Comparison of ENCODE assay signal across 19 cellular contexts in the genomic region with DNA sequence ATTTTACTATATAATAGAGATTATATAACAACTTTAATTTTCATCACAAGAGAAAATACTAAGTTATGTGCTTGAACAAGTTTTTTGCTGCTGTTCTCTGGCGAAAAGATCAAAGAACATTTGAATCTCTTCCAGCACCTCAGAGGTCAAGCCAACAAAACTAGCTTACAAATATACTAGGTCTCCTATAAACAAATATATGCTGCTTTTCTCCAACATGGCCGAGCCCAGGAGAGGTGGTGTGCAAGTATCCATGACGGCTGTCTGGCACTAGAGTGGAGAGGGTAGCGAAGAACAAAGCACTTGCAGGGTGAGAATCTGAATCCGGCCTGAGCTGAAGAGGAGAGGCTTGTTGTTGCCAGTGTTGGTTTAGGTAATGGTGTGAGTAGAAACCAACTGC. TPM values are rescaled to one million over a fixed set of nuclear protein-coding genes. Genes with fewer than 3 reads are reported as not detected.
"Had no signal": no experiment of that assay in that cellular context is flagged by ENCODE, and none has a peak within 500 bp of the region (broad histone marks: within the 10 kb centered on the region; RNA-seq: fewer than 3 reads in every experiment).

No MANE protein-coding gene starts in this region.

- H3K4me3 ChIP-seq: breast epithelium, gastroesophageal sphincter, heart right ventricle, mucosa of descending colon, transverse colon had no signal

- H3K27ac Mint-ChIP-seq: dendritic cell treated with granulocyte-macrophage colony-stimulating factor and Interleukin-4, amounts not matched to agents 40 ng/mL and 50 ng/mL, for 4 days; naive thymus-derived CD4-positive, alpha-beta T cell; stimulated activated naive B cell treated with anti-CD40 and anti-IgM and Interleukin-4, amounts not matched to agents 10 μg/mL and 1 μg/mL and 100 μg/mL, for 72 hours had no signal

- H3K27me3 ChIP-seq: breast epithelium, gastroesophageal sphincter, heart right ventricle, neutrophil, transverse colon had no signal

- H3K4me1 ChIP-seq: breast epithelium had no signal

- ATAC-seq: activated CD4-positive, CD25-positive, alpha-beta regulatory T cell treated with anti-CD3 and anti-CD28 coated beads, Interleukin-2, amount 50 U/mL, for 24 hours; gastroesophageal sphincter; mucosa of descending colon; naive thymus-derived CD4-positive, alpha-beta T cell; stimulated activated naive B cell treated with anti-CD40 and anti-IgM and Interleukin-4, amounts not matched to agents 10 μg/mL and 1 μg/mL and 100 μg/mL, for 72 hours had no signal

- DNase-seq: activated CD4-positive, alpha-beta T cell treated with anti-CD3 and anti-CD28 coated beads, Interleukin-2, amount 50 U/mL, for 1 hour; activated naive CD4-positive, alpha-beta T cell treated with Interleukin-2 at 50 U/mL for 16 hours; anterior cingulate cortex; heart right ventricle; mucosa of descending colon; naive thymus-derived CD4-positive, alpha-beta T cell; stimulated activated CD4-positive, alpha-beta T cell treated with anti-CD3 and anti-CD28 coated beads, Interleukin-2, amount 100 ng/mL, for 48 hours; stimulated activated naive B cell treated with anti-CD40 and anti-IgM and Interleukin-4, amounts not matched to agents 10 μg/mL and 1 μg/mL and 100 μg/mL, for 72 hours; transverse colon had no signal

- H3K4me1 Mint-ChIP-seq: naive thymus-derived CD4-positive, alpha-beta T cell; stimulated activated naive B cell treated with anti-CD40 and anti-IgM and Interleukin-4, amounts not matched to agents 10 μg/mL and 1 μg/mL and 100 μg/mL, for 72 hours had no signal

- H3K36me3 ChIP-seq: breast epithelium, gastroesophageal sphincter, heart right ventricle, neutrophil, transverse colon had no signal

- H3K27me3 Mint-ChIP-seq: dendritic cell treated with granulocyte-macrophage colony-stimulating factor and Interleukin-4, amounts not matched to agents 40 ng/mL and 50 ng/mL, for 4 days had no signal

- H3K9me3 Mint-ChIP-seq: dendritic cell treated with granulocyte-macrophage colony-stimulating factor and Interleukin-4, amounts not matched to agents 40 ng/mL and 50 ng/mL, for 4 days; stimulated activated naive B cell treated with anti-CD40 and anti-IgM and Interleukin-4, amounts not matched to agents 10 μg/mL and 1 μg/mL and 100 μg/mL, for 72 hours had no signal

- H3K4me3 Mint-ChIP-seq: dendritic cell treated with granulocyte-macrophage colony-stimulating factor and Interleukin-4, amounts not matched to agents 40 ng/mL and 50 ng/mL, for 4 days; naive thymus-derived CD4-positive, alpha-beta T cell; stimulated activated naive B cell treated with anti-CD40 and anti-IgM and Interleukin-4, amounts not matched to agents 10 μg/mL and 1 μg/mL and 100 μg/mL, for 72 hours had no signal

- H3K9me3 ChIP-seq: breast epithelium, gastroesophageal sphincter, heart right ventricle, mucosa of descending colon, neutrophil, transverse colon had no signal

- H3K36me3 Mint-ChIP-seq: naive thymus-derived CD4-positive, alpha-beta T cell; stimulated activated naive B cell treated with anti-CD40 and anti-IgM and Interleukin-4, amounts not matched to agents 10 μg/mL and 1 μg/mL and 100 μg/mL, for 72 hours had no signal

- H3K27ac ChIP-seq: neutrophil, transverse colon had no signal

RNA-seq across cellular contexts. Expression of a gene that starts 7.5 kb away (rescaled TPM):
- total RNA-seq: activated CD8-positive, alpha-beta memory T cell treated with anti-CD3 and anti-CD28 coated beads for 36 hours; cerebellum; epithelial cell of proximal tubule; naive thymus-derived CD4-positive, alpha-beta T cell; skeletal muscle tissue; T-helper 2 cell treated with Interferon-gamma antibody and Interleukin-4, amounts not matched to agents 100 ng/mL and 5 ng/mL, for 36 hours had no signal
